27 cellular contexts compared by ENCODE assay signal in the genomic region with DNA sequence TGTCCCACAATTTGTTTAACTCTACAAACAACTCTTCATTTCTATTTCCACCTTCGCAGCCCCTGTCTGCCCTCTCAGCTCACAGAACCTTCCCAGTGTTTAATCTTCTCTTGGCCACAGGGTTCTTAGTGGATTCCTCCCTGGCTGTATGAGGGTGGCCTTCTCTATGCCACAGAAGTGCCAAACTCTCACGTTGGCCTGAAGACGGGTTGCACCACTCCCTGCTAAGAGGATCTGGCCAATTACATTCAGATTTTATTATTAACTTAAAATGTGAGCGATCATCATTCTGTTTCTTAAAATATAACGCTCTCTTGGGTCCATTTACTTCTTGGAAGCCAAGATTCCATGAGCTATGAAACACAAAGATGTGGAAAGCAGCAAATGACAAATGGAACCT.
"Had no signal": no experiment of that assay in that cellular context is flagged by ENCODE, and none has a peak within 500 bp of the region (broad histone marks: within the 10 kb centered on the region; RNA-seq: fewer than 3 reads in every experiment).

No MANE protein-coding gene starts in this region.

- H3K27ac Mint-ChIP-seq: activated CD4-positive, alpha-beta T cell treated with anti-CD3 and anti-CD28 coated beads, Interleukin-2, amount 10 ng/mL, durations not matched to agents 24 days and 14 days; activated CD8-positive, alpha-beta T cell treated with anti-CD3 and anti-CD28 coated beads for 36 hours; activated naive CD4-positive, alpha-beta T cell treated with anti-CD3 and anti-CD28 coated beads, Interleukin-2, amount 10 ng/mL, durations not matched to agents 7 days and 5 days; activated naive CD8-positive, alpha-beta T cell; activated naive CD8-positive, alpha-beta T cell treated with anti-CD3 and anti-CD28 coated beads, Interleukin-2, amount 50 U/mL, for 24 hours; brain had no signal

- H3K36me3 Mint-ChIP-seq: activated naive CD4-positive, alpha-beta T cell treated with anti-CD3 and anti-CD28 coated beads, Interleukin-2, amount 10 ng/mL, durations not matched to agents 7 days and 5 days; activated naive CD8-positive, alpha-beta T cell; brain had no signal

- H3K27ac ChIP-seq: RWPE1 had no signal

- H3K9me3 Mint-ChIP-seq: activated CD4-positive, alpha-beta T cell treated with anti-CD3 and anti-CD28 coated beads, Interleukin-2, amount 10 ng/mL, durations not matched to agents 24 days and 14 days; activated CD8-positive, alpha-beta T cell treated with anti-CD3 and anti-CD28 coated beads for 36 hours; activated naive CD4-positive, alpha-beta T cell treated with anti-CD3 and anti-CD28 coated beads, Interleukin-2, amount 10 ng/mL, durations not matched to agents 7 days and 5 days; activated naive CD8-positive, alpha-beta T cell treated with anti-CD3 and anti-CD28 coated beads, Interleukin-2, amount 50 U/mL, for 24 hours; brain had no signal

- ATAC-seq: activated CD8-positive, alpha-beta T cell treated with anti-CD3 and anti-CD28 coated beads for 36 hours; activated naive CD8-positive, alpha-beta T cell treated with anti-CD3 and anti-CD28 coated beads, Interleukin-2, amount 50 U/mL, for 24 hours; K562; PC-3; Right ventricle myocardium inferior had no signal

- H3K27me3 Mint-ChIP-seq: activated CD8-positive, alpha-beta T cell treated with anti-CD3 and anti-CD28 coated beads for 36 hours; activated naive CD8-positive, alpha-beta T cell; activated naive CD8-positive, alpha-beta T cell treated with anti-CD3 and anti-CD28 coated beads, Interleukin-2, amount 50 U/mL, for 24 hours had no signal

- H3K4me3 ChIP-seq: K562, MG63 had no signal

- H3K9me3 ChIP-seq: MG63 had no signal

- H3K36me3 ChIP-seq: MG63 had no signal

- DNase-seq: activated CD4-positive, alpha-beta T cell treated with anti-CD3 and anti-CD28 coated beads, Interleukin-2, amount 10 ng/mL, durations not matched to agents 24 days and 14 days; activated CD4-positive, alpha-beta T cell treated with anti-CD3 and anti-CD28 coated beads, Interleukin-2, amount 50 U/mL, for 4 hours; activated CD8-positive, alpha-beta T cell treated with anti-CD3 and anti-CD28 coated beads for 36 hours; activated effector memory CD4-positive, alpha-beta T cell treated with Interleukin-2 at 50 U/mL for 16 hours; activated naive CD4-positive, alpha-beta T cell treated with anti-CD3 and anti-CD28 coated beads, Interleukin-2, amount 10 ng/mL, durations not matched to agents 7 days and 5 days; activated naive CD8-positive, alpha-beta T cell treated with anti-CD3 and anti-CD28 coated beads, Interleukin-2, amount 50 U/mL, for 24 hours; activated T-cell treated with anti-CD3 and anti-CD28 coated beads, Interleukin-2, amount 50 U/mL, for 1 hour; anterior cingulate cortex; caudate nucleus; MG63; NCI-H1048; NCI-H1105 treated with DMSO at 0.1 percent for 48 hours; NCI-H1436; NCI-H1694; NCI-H1930; NCI-H2081 treated with DMSO at 0.1 percent for 48 hours; NCI-H226; NCI-H446 treated with DMSO at 0.1 percent for 48 hours; NCI-H524; PC-3; SIG-M5; T1000 had no signal

- H3K4me3 Mint-ChIP-seq: activated CD4-positive, alpha-beta T cell treated with anti-CD3 and anti-CD28 coated beads, Interleukin-2, amount 10 ng/mL, durations not matched to agents 24 days and 14 days; activated CD8-positive, alpha-beta T cell treated with anti-CD3 and anti-CD28 coated beads for 36 hours; activated naive CD4-positive, alpha-beta T cell treated with anti-CD3 and anti-CD28 coated beads, Interleukin-2, amount 10 ng/mL, durations not matched to agents 7 days and 5 days; activated naive CD8-positive, alpha-beta T cell; activated naive CD8-positive, alpha-beta T cell treated with anti-CD3 and anti-CD28 coated beads, Interleukin-2, amount 50 U/mL, for 24 hours; brain had no signal

- H3K4me1 Mint-ChIP-seq: activated CD4-positive, alpha-beta T cell treated with anti-CD3 and anti-CD28 coated beads, Interleukin-2, amount 10 ng/mL, durations not matched to agents 24 days and 14 days; activated naive CD4-positive, alpha-beta T cell treated with anti-CD3 and anti-CD28 coated beads, Interleukin-2, amount 10 ng/mL, durations not matched to agents 7 days and 5 days; activated naive CD8-positive, alpha-beta T cell treated with anti-CD3 and anti-CD28 coated beads, Interleukin-2, amount 50 U/mL, for 24 hours; brain had no signal
